ENCODE assay signal across 1 cellular context in the genomic region with DNA sequence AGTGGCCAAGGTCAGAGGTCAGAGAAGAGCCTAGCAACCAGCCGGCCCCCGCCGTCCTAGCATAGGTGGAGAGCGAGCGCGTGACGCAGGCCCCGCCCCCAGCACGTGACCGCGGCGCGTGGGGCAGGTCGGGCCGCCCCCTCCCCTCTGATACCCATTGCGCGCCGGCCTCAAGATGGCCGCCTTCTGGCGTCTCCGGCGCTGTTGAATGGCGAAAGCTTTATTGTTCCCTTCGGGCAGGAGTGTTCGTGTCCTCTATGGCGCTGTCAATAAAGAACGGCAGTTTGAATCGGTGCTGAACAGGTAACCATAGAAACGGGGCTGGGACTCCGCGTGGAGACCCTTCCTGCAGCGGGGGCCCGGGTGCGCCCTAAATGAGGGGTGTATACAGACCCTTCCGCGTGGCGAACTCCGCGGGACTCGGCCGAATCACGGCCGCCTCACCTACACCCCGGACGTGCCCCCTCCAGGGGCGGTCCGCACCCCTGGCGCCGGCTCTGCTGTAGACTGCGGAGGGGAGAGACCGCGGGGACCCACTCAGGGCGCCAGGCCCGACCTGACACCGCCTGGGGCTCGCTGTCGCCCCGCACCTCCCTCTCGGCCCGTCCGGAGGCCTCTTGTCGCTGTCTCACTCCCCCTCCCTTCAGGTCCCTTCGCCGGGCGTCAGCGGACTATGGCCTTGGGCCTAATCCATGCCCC.
A peak's percentile ranks its signal among the peaks of the same experiment; 100 is the strongest.
TF ChIP-seq lines count a peak whose summit lies in the region.

A gene with protein sequence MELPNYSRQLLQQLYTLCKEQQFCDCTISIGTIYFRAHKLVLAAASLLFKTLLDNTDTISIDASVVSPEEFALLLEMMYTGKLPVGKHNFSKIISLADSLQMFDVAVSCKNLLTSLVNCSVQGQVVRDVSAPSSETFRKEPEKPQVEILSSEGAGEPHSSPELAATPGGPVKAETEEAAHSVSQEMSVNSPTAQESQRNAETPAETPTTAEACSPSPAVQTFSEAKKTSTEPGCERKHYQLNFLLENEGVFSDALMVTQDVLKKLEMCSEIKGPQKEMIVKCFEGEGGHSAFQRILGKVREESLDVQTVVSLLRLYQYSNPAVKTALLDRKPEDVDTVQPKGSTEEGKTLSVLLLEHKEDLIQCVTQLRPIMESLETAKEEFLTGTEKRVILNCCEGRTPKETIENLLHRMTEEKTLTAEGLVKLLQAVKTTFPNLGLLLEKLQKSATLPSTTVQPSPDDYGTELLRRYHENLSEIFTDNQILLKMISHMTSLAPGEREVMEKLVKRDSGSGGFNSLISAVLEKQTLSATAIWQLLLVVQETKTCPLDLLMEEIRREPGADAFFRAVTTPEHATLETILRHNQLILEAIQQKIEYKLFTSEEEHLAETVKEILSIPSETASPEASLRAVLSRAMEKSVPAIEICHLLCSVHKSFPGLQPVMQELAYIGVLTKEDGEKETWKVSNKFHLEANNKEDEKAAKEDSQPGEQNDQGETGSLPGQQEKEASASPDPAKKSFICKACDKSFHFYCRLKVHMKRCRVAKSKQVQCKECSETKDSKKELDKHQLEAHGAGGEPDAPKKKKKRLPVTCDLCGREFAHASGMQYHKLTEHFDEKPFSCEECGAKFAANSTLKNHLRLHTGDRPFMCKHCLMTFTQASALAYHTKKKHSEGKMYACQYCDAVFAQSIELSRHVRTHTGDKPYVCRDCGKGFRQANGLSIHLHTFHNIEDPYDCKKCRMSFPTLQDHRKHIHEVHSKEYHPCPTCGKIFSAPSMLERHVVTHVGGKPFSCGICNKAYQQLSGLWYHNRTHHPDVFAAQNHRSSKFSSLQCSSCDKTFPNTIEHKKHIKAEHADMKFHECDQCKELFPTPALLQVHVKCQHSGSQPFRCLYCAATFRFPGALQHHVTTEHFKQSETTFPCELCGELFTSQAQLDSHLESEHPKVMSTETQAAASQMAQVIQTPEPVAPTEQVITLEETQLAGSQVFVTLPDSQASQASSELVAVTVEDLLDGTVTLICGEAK (plus strand): TSS at position 150 of the 699 bp plus-strand sequence. CDS start 38,098 bp downstream, outside the sequence.

TF ChIP-seq in HepG2, 621 proteins besides CTCF, POLR2A, EP300 and RAD21 (continued from another document and continues in another):
- TF ChIP-seq, protein P1, sequence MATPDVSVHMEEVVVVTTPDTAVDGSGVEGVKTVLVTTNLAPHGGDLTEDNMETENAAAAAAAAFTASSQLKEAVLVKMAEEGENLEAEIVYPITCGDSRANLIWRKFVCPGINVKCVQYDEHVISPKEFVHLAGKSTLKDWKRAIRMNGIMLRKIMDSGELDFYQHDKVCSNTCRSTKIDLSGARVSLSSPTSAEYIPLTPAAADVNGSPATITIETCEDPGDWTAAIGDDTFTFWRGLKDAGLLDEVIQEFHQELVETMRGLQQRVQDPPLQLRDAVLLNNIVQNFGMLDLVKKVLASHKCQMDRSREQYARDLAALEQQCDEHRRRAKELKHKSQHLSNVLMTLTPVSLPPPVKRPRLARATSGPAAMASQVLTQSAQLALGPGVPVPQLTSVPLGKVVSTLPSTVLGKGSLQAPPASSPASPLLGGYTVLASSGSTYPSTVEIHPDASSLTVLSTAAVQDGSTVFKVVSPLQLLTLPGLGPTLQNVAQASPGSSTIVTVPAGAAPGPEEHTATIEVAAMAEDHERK (CRISPR knock-in tag; IDR thresholded peaks at IDR 0.05; ENCODE audit: low read depth) = peak; percentile 72
- TF ChIP-seq CBX1 (IDR thresholded peaks at IDR 0.05; ENCODE audit: low read depth) (peak; percentile 77), ZNF550 (CRISPR knock-in tag; IDR thresholded peaks at IDR 0.05; ENCODE audit: borderline replicate concordance) (no peak), ISX (CRISPR knock-in tag; conservative IDR thresholded peaks at IDR 0.05) (no peak; the same call in 1 of the 2 replicates), ZNF160 (CRISPR knock-in tag; IDR thresholded peaks at IDR 0.05) (no peak), ZNF629 (CRISPR knock-in tag; conservative IDR thresholded peaks at IDR 0.05) (no peak), MED8 (CRISPR knock-in tag; IDR thresholded peaks at IDR 0.05; ENCODE audit: insufficient replicate concordance) (peak; percentile 51), SMARCE1 (IDR thresholded peaks at IDR 0.05; ENCODE audit: borderline replicate concordance) (no peak), CENPT (CRISPR knock-in tag; IDR thresholded peaks at IDR 0.05; ENCODE audit: low read depth) (no peak), ARNT2 (CRISPR knock-in tag; IDR thresholded peaks at IDR 0.05; ENCODE audit: low read depth) (no peak), GZF1 (CRISPR knock-in tag; IDR thresholded peaks at IDR 0.05) (no peak), ZNF205 (CRISPR knock-in tag; IDR thresholded peaks at IDR 0.05) (peak; percentile 76; the same call in 1 of the 2 replicates), GPN1 (CRISPR knock-in tag; IDR thresholded peaks at IDR 0.05; ENCODE audit: borderline replicate concordance) (0 out of 2 replicates have a peak, but pooled peaks have one; percentile 8), SMYD3 (CRISPR knock-in tag; IDR thresholded peaks at IDR 0.05) (no peak), KLF6 (CRISPR knock-in tag; IDR thresholded peaks at IDR 0.05) (0 out of 2 replicates have a peak, but pooled peaks have one; percentile 56), ZNF839 (CRISPR knock-in tag; IDR thresholded peaks at IDR 0.05; ENCODE audit: borderline replicate concordance) (no peak), MEIS1 (CRISPR knock-in tag; IDR thresholded peaks at IDR 0.05; ENCODE audit: borderline replicate concordance) (no peak; the same call in 1 of the 2 replicates), ZNF841 (CRISPR knock-in tag; IDR thresholded peaks at IDR 0.05; ENCODE audit: borderline replicate concordance) (no peak), GABPA (IDR thresholded peaks at IDR 0.05; ENCODE audit: low read depth, low read length) (no peak), GABPA (CRISPR knock-in tag; IDR thresholded peaks at IDR 0.05; ENCODE audit: low read depth) (peak; percentile 54), ZNF792 (CRISPR knock-in tag; IDR thresholded peaks at IDR 0.05) (0 out of 2 replicates have a peak, but pooled peaks have one; percentile 56), ESRRA (CRISPR knock-in tag; IDR thresholded peaks at IDR 0.05; ENCODE audit: low read depth) (peak; percentile 79), ZNF672 (CRISPR knock-in tag; IDR thresholded peaks at IDR 0.05) (no peak), KAT2B (IDR thresholded peaks at IDR 0.05; ENCODE audit: borderline replicate concordance, low read depth, low read length) (no peak), ZMYM2 (CRISPR knock-in tag; IDR thresholded peaks at IDR 0.05) (no peak), ETV6 (CRISPR knock-in tag; conservative IDR thresholded peaks at IDR 0.05) (peak; percentile 52; the same call in 1 of the 2 replicates), TCF7 (IDR thresholded peaks at IDR 0.05; ENCODE audit: low read depth) (no peak), SIX1 (CRISPR knock-in tag; IDR thresholded peaks at IDR 0.05; ENCODE audit: borderline replicate concordance) (no peak), ZNF678 (CRISPR knock-in tag; IDR thresholded peaks at IDR 0.05) (no peak), POLR2AphosphoS2 (IDR thresholded peaks at IDR 0.05; ENCODE audit: low read depth, low read length) (no peak), RARG (CRISPR knock-in tag; IDR thresholded peaks at IDR 0.05; ENCODE audit: low read depth) (no peak), IRX3 (CRISPR knock-in tag; IDR thresholded peaks at IDR 0.05; ENCODE audit: borderline replicate concordance, low read depth) (no peak), ZNF10 (CRISPR knock-in tag; IDR thresholded peaks at IDR 0.05; ENCODE audit: borderline replicate concordance, low read depth) (no peak)
- TF ChIP-seq, protein P2, sequence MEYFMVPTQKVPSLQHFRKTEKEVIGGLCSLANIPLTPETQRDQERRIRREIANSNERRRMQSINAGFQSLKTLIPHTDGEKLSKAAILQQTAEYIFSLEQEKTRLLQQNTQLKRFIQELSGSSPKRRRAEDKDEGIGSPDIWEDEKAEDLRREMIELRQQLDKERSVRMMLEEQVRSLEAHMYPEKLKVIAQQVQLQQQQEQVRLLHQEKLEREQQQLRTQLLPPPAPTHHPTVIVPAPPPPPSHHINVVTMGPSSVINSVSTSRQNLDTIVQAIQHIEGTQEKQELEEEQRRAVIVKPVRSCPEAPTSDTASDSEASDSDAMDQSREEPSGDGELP (IDR thresholded peaks at IDR 0.05; ENCODE audit: borderline replicate concordance, low read depth) = peak; percentile 35; the same call in 1 of the 2 replicates
- TF ChIP-seq, protein P3, sequence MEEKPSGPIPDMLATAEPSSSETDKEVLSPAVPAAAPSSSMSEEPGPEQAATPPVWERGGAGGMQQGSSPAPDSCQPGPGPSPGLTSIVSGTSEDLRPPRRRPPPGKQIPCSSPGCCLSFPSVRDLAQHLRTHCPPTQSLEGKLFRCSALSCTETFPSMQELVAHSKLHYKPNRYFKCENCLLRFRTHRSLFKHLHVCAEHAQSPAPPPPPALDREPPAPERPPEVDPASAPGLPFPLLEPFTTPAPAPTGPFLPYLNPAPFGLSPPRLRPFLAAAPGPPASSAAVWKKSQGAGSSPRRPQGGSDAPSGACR (CRISPR knock-in tag; IDR thresholded peaks at IDR 0.05) = no peak
- TF ChIP-seq, protein P4, sequence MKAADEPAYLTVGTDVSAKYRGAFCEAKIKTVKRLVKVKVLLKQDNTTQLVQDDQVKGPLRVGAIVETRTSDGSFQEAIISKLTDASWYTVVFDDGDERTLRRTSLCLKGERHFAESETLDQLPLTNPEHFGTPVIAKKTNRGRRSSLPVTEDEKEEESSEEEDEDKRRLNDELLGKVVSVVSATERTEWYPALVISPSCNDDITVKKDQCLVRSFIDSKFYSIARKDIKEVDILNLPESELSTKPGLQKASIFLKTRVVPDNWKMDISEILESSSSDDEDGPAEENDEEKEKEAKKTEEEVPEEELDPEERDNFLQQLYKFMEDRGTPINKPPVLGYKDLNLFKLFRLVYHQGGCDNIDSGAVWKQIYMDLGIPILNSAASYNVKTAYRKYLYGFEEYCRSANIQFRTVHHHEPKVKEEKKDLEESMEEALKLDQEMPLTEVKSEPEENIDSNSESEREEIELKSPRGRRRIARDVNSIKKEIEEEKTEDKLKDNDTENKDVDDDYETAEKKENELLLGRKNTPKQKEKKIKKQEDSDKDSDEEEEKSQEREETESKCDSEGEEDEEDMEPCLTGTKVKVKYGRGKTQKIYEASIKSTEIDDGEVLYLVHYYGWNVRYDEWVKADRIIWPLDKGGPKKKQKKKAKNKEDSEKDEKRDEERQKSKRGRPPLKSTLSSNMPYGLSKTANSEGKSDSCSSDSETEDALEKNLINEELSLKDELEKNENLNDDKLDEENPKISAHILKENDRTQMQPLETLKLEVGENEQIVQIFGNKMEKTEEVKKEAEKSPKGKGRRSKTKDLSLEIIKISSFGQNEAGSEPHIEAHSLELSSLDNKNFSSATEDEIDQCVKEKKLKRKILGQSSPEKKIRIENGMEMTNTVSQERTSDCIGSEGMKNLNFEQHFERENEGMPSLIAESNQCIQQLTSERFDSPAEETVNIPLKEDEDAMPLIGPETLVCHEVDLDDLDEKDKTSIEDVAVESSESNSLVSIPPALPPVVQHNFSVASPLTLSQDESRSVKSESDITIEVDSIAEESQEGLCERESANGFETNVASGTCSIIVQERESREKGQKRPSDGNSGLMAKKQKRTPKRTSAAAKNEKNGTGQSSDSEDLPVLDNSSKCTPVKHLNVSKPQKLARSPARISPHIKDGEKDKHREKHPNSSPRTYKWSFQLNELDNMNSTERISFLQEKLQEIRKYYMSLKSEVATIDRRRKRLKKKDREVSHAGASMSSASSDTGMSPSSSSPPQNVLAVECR (CRISPR knock-in tag; IDR thresholded peaks at IDR 0.05; ENCODE audit: borderline replicate concordance) = peak; percentile 96
- TF ChIP-seq, protein P5, sequence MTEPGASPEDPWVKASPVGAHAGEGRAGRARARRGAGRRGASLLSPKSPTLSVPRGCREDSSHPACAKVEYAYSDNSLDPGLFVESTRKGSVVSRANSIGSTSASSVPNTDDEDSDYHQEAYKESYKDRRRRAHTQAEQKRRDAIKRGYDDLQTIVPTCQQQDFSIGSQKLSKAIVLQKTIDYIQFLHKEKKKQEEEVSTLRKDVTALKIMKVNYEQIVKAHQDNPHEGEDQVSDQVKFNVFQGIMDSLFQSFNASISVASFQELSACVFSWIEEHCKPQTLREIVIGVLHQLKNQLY (CRISPR knock-in tag; IDR thresholded peaks at IDR 0.05) = peak; percentile 87
- TF ChIP-seq, protein P6, sequence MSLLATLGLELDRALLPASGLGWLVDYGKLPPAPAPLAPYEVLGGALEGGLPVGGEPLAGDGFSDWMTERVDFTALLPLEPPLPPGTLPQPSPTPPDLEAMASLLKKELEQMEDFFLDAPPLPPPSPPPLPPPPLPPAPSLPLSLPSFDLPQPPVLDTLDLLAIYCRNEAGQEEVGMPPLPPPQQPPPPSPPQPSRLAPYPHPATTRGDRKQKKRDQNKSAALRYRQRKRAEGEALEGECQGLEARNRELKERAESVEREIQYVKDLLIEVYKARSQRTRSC (CRISPR knock-in tag; IDR thresholded peaks at IDR 0.05; ENCODE audit: low read depth) = 0 out of 2 replicates have a peak, but pooled peaks have one; percentile 60
- TF ChIP-seq, protein P7, sequence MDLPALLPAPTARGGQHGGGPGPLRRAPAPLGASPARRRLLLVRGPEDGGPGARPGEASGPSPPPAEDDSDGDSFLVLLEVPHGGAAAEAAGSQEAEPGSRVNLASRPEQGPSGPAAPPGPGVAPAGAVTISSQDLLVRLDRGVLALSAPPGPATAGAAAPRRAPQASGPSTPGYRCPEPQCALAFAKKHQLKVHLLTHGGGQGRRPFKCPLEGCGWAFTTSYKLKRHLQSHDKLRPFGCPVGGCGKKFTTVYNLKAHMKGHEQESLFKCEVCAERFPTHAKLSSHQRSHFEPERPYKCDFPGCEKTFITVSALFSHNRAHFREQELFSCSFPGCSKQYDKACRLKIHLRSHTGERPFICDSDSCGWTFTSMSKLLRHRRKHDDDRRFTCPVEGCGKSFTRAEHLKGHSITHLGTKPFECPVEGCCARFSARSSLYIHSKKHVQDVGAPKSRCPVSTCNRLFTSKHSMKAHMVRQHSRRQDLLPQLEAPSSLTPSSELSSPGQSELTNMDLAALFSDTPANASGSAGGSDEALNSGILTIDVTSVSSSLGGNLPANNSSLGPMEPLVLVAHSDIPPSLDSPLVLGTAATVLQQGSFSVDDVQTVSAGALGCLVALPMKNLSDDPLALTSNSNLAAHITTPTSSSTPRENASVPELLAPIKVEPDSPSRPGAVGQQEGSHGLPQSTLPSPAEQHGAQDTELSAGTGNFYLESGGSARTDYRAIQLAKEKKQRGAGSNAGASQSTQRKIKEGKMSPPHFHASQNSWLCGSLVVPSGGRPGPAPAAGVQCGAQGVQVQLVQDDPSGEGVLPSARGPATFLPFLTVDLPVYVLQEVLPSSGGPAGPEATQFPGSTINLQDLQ (CRISPR knock-in tag; IDR thresholded peaks at IDR 0.05) = peak; percentile 52
- TF ChIP-seq, protein P8, sequence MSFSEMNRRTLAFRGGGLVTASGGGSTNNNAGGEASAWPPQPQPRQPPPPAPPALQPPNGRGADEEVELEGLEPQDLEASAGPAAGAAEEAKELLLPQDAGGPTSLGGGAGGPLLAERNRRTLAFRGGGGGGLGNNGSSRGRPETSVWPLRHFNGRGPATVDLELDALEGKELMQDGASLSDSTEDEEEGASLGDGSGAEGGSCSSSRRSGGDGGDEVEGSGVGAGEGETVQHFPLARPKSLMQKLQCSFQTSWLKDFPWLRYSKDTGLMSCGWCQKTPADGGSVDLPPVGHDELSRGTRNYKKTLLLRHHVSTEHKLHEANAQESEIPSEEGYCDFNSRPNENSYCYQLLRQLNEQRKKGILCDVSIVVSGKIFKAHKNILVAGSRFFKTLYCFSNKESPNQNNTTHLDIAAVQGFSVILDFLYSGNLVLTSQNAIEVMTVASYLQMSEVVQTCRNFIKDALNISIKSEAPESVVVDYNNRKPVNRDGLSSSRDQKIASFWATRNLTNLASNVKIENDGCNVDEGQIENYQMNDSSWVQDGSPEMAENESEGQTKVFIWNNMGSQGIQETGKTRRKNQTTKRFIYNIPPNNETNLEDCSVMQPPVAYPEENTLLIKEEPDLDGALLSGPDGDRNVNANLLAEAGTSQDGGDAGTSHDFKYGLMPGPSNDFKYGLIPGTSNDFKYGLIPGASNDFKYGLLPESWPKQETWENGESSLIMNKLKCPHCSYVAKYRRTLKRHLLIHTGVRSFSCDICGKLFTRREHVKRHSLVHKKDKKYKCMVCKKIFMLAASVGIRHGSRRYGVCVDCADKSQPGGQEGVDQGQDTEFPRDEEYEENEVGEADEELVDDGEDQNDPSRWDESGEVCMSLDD (CRISPR knock-in tag; IDR thresholded peaks at IDR 0.05; ENCODE audit: borderline replicate concordance) = no peak
